7 cellular contexts compared by ENCODE assay signal in the genomic region with DNA sequence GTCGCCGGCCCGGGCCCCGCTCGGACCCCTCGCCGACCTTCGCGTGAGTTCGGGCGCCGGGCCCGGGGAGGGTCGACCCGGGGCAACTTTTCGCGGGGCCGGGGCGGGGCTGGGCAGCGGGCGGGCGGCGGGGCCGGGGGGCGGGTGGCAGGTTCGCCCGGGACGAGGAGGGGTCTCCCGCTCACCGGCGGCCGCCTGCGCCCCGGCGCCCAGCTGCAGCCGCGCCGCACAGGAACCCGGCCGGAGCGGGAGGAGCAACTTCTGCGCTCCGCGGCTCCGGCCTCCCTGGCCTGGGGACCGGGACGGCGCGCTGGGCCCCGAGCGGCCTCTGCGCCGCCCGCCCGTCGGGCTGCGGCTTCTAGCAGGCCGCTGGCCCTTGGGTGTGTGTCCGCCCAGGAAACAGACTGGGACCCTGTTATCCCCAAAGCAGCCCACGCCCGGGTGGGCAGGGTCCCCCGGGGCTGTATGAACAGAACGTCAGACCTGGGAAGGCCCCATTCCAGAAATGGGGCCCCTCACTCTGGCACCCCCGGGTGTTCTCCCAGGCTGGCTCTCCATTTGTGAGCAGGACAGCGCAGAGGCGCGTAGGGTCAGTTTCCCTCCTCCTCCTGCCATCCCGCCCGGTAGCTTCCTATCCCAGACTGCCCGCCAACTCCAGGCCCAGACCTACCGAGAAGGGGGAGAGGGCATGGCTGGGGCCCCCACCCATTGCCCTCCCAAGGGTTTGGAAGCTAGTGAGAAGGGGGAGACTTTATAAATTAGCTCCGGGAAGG. TPM values are rescaled to one million over a fixed set of nuclear protein-coding genes. Genes with fewer than 3 reads are reported as not detected.
DNase-seq lines count a peak whose midpoint lies in the region; ATAC-seq and TF ChIP-seq lines count a peak whose summit lies in the region.

No MANE protein-coding gene starts in this region.

- H3K27ac ChIP-seq in RWPE2 (ENCODE audit: poor library complexity, severe bottlenecking) (peak overlapping the region; percentile 75), fibroblast of lung (ENCODE audit: insufficient read depth, low read length) (peak overlapping the region; percentile 84)

- peaks cover 45% of the 10 kb centered on the region for H3K4me1 ChIP-seq in RWPE2 (ENCODE audit: insufficient read depth, poor library complexity, severe bottlenecking)
- peaks cover 24% of the 10 kb centered on the region for H3K4me1 ChIP-seq in fibroblast of lung (ENCODE audit: control insufficient read depth, extremely low read depth, insufficient read depth, low read length)

- H2AFZ ChIP-seq in fibroblast of lung (ENCODE audit: low read length): no peak overlapping the region

- peak; percentile 87 for DNase-seq in H7
- DNase-seq in RWPE2 (ENCODE audit: low spot score): no peak
- peak; percentile 34 to 48 for DNase-seq in fibroblast of lung (ENCODE audit: low read depth in 2 of 2)
- peak; percentile 14 for DNase-seq in neural crest cell (ENCODE audit: low read depth, low spot score)
- DNase-seq in HPDE6-E6E7 (ENCODE audit: extremely low spot score): no peak
- no peak for DNase-seq in NCI-H1436 (lab: John Stamatoyannopoulos, UW)

- H3K9ac ChIP-seq in fibroblast of lung (ENCODE audit: insufficient read depth, low read length): peak overlapping the region; percentile 73

- H4K20me1 ChIP-seq in fibroblast of lung (ENCODE audit: control insufficient read depth, extremely low read depth, insufficient read depth, low read length): peaks cover under 1% of the 10 kb centered on the region

- H3K9me3 ChIP-seq in RWPE2 (ENCODE audit: severe bottlenecking) (no peaks in the 10 kb centered on the region), fibroblast of lung (ENCODE audit: control insufficient read depth, insufficient read depth, low read depth, low read length) (no peaks in the 10 kb centered on the region)

- no peaks in the 10 kb centered on the region for H3K36me3 Mint-ChIP-seq in neural crest cell (ENCODE audit: low read depth)

- peak overlapping the region; percentile 90 for H3K4me3 Mint-ChIP-seq in neural crest cell

- no peaks in the 10 kb centered on the region for H3K36me3 ChIP-seq in H7 (replicated peaks; ENCODE audit: control insufficient read depth, insufficient read depth, low read length)
- peaks cover 6% of the 10 kb centered on the region; the same call in 1 of the 2 replicates for H3K36me3 ChIP-seq in RWPE2 (ENCODE audit: low read depth)
- H3K36me3 ChIP-seq in fibroblast of lung (ENCODE audit: control insufficient read depth, insufficient read depth, low read length): no peaks in the 10 kb centered on the region

- H3K4me2 ChIP-seq in fibroblast of lung (ENCODE audit: extremely low read depth, insufficient read depth, low read length): peak overlapping the region; percentile 91

- no peaks in the 10 kb centered on the region for H3K27me3 Mint-ChIP-seq in neural crest cell (ENCODE audit: low read depth)

- H3K79me2 ChIP-seq in fibroblast of lung (ENCODE audit: control insufficient read depth, insufficient read depth, low read length): peaks cover 52% of the 10 kb centered on the region

- no peaks in the 10 kb centered on the region for H3K9me3 Mint-ChIP-seq in neural crest cell

- no peak overlapping the region for H3K27ac Mint-ChIP-seq in neural crest cell (ENCODE audit: unreplicated experiment)

- peaks cover 45% of the 10 kb centered on the region for H3K4me1 Mint-ChIP-seq in neural crest cell

- ATAC-seq in RWPE2 (ENCODE audit: low read depth) (no peak), HG03097 (IDR thresholded peaks at IDR 0.05; ENCODE audit: low FRiP score, unreplicated experiment) (no peak)

- no peak for TF ChIP-seq CTCF in RWPE2 (IDR thresholded peaks at IDR 0.05; ENCODE audit: poor library complexity, severe bottlenecking)
- TF ChIP-seq CTCF in fibroblast of lung (conservative IDR thresholded peaks at IDR 0.05 in 1 of 2, IDR thresholded peaks at IDR 0.05 in 1 of 2; ENCODE audit: low read depth in 1 of 2, low read length in 2 of 2): no peak
- TF ChIP-seq CTCF in neural crest cell (conservative IDR thresholded peaks at IDR 0.05): no peak

- H3K4me3 ChIP-seq in H7 (ENCODE audit: insufficient read depth, low read depth, low read length): peak overlapping the region; percentile 55
- H3K4me3 ChIP-seq in RWPE2 (ENCODE audit: severe bottlenecking): peak overlapping the region; percentile 95
- peak overlapping the region; percentile 50 to 82 (median 67) for H3K4me3 ChIP-seq in fibroblast of lung (replicated peaks in 1 of 4; ENCODE audit: control extremely low read depth in 1 of 4, insufficient read depth in 1 of 4, low read depth in 3 of 4, low read length in 4 of 4)

- H3K27me3 ChIP-seq in H7 (ENCODE audit: control insufficient read depth, insufficient read depth, low read length) (peaks cover 2% of the 10 kb centered on the region; the same call in 1 of the 2 replicates), RWPE2 (ENCODE audit: insufficient read depth, poor library complexity, severe bottlenecking) (no peaks in the 10 kb centered on the region), fibroblast of lung (ENCODE audit: control insufficient read depth, insufficient read depth, low read length) (no peaks in the 10 kb centered on the region)

RNA-seq across cellular contexts. Expression of a gene that starts 0.7 kb away (rescaled TPM):
- 17.7 and 23.2 TPM in 2 replicates for total RNA-seq in H7 (2014; rRNA removed; shearing (Covaris generic))
- 14.6 and 14.9 TPM in 2 replicates for total RNA-seq in fibroblast of lung
- 11.5 and 13.3 TPM in 2 replicates for polyA plus RNA-seq in fibroblast of lung
- 29.3 and 35.2 TPM in 2 replicates for polyA plus RNA-seq in fibroblast of lung (2012)
- polyA minus RNA-seq in fibroblast of lung (ENCODE audit: low replicate concordance): 56.4 and 59.1 TPM in 2 replicates
- 40.0 and 41.2 TPM in 2 replicates for total RNA-seq in neural crest cell

Comparison
In these comparisons a context has a peak if more than half of its experiments do, and no peak if none do; other contexts are left out.
1. DNase-seq: peak in H7 (single experiment), fibroblast of lung (2 of 2) and neural crest cell (single experiment); none in RWPE2 (single experiment), HPDE6-E6E7 (single experiment) and NCI-H1436 (single experiment).
2. Peak in every context shown above with its lines, with median percentiles within 50 percentile points of each other: H3K4me3 ChIP-seq.